In genomic region chr10:113222207-113222606, GRCh38 we compare ENCODE assay signal across 21 cellular contexts.
DNase-seq lines count a peak whose midpoint lies in the region; ATAC-seq and TF ChIP-seq lines count a peak whose summit lies in the region.
"Had no signal": no experiment of that assay in that cellular context is flagged by ENCODE, and none has a peak within 500 bp of the region (broad histone marks: within the 10 kb centered on the region; RNA-seq: fewer than 3 reads in every experiment).

No MANE protein-coding gene starts in this region.

- CTCF ChIA-PET in SK-N-SH (lab: Yijun Ruan, JAX) (interaction anchor here (0.8 to 1.0 kb wide), 2 partner anchors 40 to 162 kb away, joined by 3 read pairs; no protein-coding TSS in a partner anchor), T-cell (lab: Charles Lee) (no interaction called here)

- no peak overlapping the region for H2AFZ ChIP-seq in SK-N-SH (ENCODE audit: low read depth)

- no peak overlapping the region for H3K4me2 ChIP-seq in SK-N-SH

- H3K4me1 ChIP-seq in SK-N-SH (ENCODE audit: control insufficient read depth in 1 of 2, insufficient read depth in 2 of 2, low read depth in 1 of 2, low read length in 1 of 2) (peaks cover 0 to 13% of the 10 kb centered on the region in 2 experiments; a peak in 2 of 4 replicates), thymus (ENCODE audit: control insufficient read depth, insufficient read depth, low read length) (peaks cover 57% of the 10 kb centered on the region)

- H3K27me3 ChIP-seq in SK-N-SH (ENCODE audit: insufficient read depth) (no peaks in the 10 kb centered on the region), thymus (ENCODE audit: control insufficient read depth, insufficient read depth) (no peaks in the 10 kb centered on the region)

- H3K27me3 Mint-ChIP-seq in T-cell, result peaks cover 34 to 39% of the 10 kb centered on the region in 2 donors

- H3K9me3 Mint-ChIP-seq in T-cell, result no peaks in the 10 kb centered on the region
- H3K9me3 Mint-ChIP-seq: activated T-helper 17 cell treated with anti-CD3 and anti-CD28 coated beads, Interleukin-2, amount 50 U/mL, for 72 hours; stimulated activated memory B cell treated with anti-CD40 and anti-IgM and Interleukin-4, amounts not matched to agents 10 μg/mL and 1 μg/mL and 100 μg/mL, for 72 hours; T-helper 2 cell treated with Interferon-gamma antibody and Interleukin-4, amounts not matched to agents 5 μg/mL and 100 μg/mL, for 36 hours had no signal

- POLR2A ChIA-PET in SK-N-SH (lab: Yijun Ruan, JAX) (no interaction called here), T-cell (lab: Charles Lee) (no interaction called here)

- H3K4me1 Mint-ChIP-seq in T-cell, result peaks cover 19 to 32% (median 21%) of the 10 kb centered on the region in 3 donors
- H3K4me1 Mint-ChIP-seq: stimulated activated memory B cell treated with anti-CD40 and anti-IgM and Interleukin-4, amounts not matched to agents 10 μg/mL and 1 μg/mL and 100 μg/mL, for 72 hours had no signal

- no peak overlapping the region for H3K27ac Mint-ChIP-seq in T-cell
- H3K27ac Mint-ChIP-seq: activated naive CD4-positive, alpha-beta T cell treated with anti-CD3 and anti-CD28 coated beads, Interleukin-2, amount 50 U/mL, for 72 hours; activated T-helper 17 cell treated with anti-CD3 and anti-CD28 coated beads, Interleukin-2, amount 50 U/mL, for 72 hours; stimulated activated memory B cell treated with anti-CD40 and anti-IgM and Interleukin-4, amounts not matched to agents 10 μg/mL and 1 μg/mL and 100 μg/mL, for 72 hours; T-helper 2 cell treated with Interferon-gamma antibody and Interleukin-4, amounts not matched to agents 5 μg/mL and 100 μg/mL, for 36 hours had no signal

- H3K9me3 ChIP-seq in SK-N-SH (no peaks in the 10 kb centered on the region), thymus (ENCODE audit: control insufficient read depth) (no peaks in the 10 kb centered on the region)

- TF ChIP-seq EP300 in SK-N-SH (IDR thresholded peaks at IDR 0.05; ENCODE audit: borderline replicate concordance in 1 of 2, low read depth in 1 of 2, low read length in 1 of 2), result no peak

- 54% methylated on average over 11 of the region's 12 CpGs for WGBS in SK-N-SH (ENCODE audit: low lambda C conversion rate)
- WGBS in thymus, result 58% methylated on average over 12 of the region's 12 CpGs

- no peak overlapping the region for H3K9ac ChIP-seq in SK-N-SH

- H3K36me3 ChIP-seq in SK-N-SH (replicated peaks in 1 of 2; ENCODE audit: control insufficient read depth in 1 of 2, insufficient read depth in 2 of 2, low read length in 1 of 2), result no peaks in the 10 kb centered on the region
- H3K36me3 ChIP-seq in thymus (ENCODE audit: control insufficient read depth, insufficient read depth), result no peaks in the 10 kb centered on the region

- no peak for TF ChIP-seq RAD21 in SK-N-SH (IDR thresholded peaks at IDR 0.05; ENCODE audit: low read length)

- no peaks in the 10 kb centered on the region for H3K36me3 Mint-ChIP-seq in T-cell
- H3K36me3 Mint-ChIP-seq: stimulated activated memory B cell treated with anti-CD40 and anti-IgM and Interleukin-4, amounts not matched to agents 10 μg/mL and 1 μg/mL and 100 μg/mL, for 72 hours had no signal

- no peak for DNase-seq in SK-N-SH
- no peak for DNase-seq in T-cell
- DNase-seq in islet precursor cell, result peak; percentile 86
- DNase-seq in NCI-H524 (lab: John Stamatoyannopoulos, UW), result no peak
- DNase-seq in hypothalamus (lab: John Stamatoyannopoulos, UW), result no peak
- DNase-seq in NCI-H446 (lab: John Stamatoyannopoulos, UW), result no peak
- DNase-seq: aorta; central memory CD4-positive, alpha-beta T cell; GF-D8; head of caudate nucleus; left colon; RPMI8226; stimulated activated CD4-positive, alpha-beta T cell treated with anti-CD3 and anti-CD28 coated beads, Interleukin-2, amount 100 ng/mL, for 48 hours had no signal

- H3K79me2 ChIP-seq in SK-N-SH (ENCODE audit: insufficient read depth), result no peaks in the 10 kb centered on the region

- ATAC-seq in SK-N-SH treated with all-trans-retinoic acid at 6 μM for 48 hours (peak; percentile 30; the same call in 1 of the 3 replicates), T-cell (replicated peaks in 1 of 4) (no peak)
- ATAC-seq: activated naive CD4-positive, alpha-beta T cell treated with anti-CD3 and anti-CD28 coated beads, Interleukin-2, amount 50 U/mL, for 72 hours; activated T-helper 17 cell treated with anti-CD3 and anti-CD28 coated beads, Interleukin-2, amount 50 U/mL, for 72 hours; HepG2; left colon; stimulated activated memory B cell treated with anti-CD40 and anti-IgM and Interleukin-4, amounts not matched to agents 10 μg/mL and 1 μg/mL and 100 μg/mL, for 72 hours had no signal

- peak overlapping the region in 1 of 2 experiments; percentile 47; a peak in 1 of 4 replicates for H3K27ac ChIP-seq in SK-N-SH (ENCODE audit: low read depth in 2 of 2, low read length in 1 of 2)
- H3K27ac ChIP-seq in thymus (ENCODE audit: low read depth), result peak overlapping the region; percentile 62
- H3K27ac ChIP-seq: C4-2B had no signal

- no peak for TF ChIP-seq CTCF in SK-N-SH (IDR thresholded peaks at IDR 0.05)

- H3F3A ChIP-seq in SK-N-SH (replicated peaks; ENCODE audit: insufficient read depth), result no peaks in the 10 kb centered on the region

- H3K4me3 ChIP-seq in SK-N-SH (ENCODE audit: low read depth in 2 of 2, low read length in 1 of 2) (no peak overlapping the region; a peak in 1 of 4 replicates), thymus (ENCODE audit: low read length) (no peak overlapping the region)

- no peaks in the 10 kb centered on the region for H4K20me1 ChIP-seq in SK-N-SH (ENCODE audit: insufficient read depth)

- peak overlapping the region in 2 of 3 donors; percentile 18 to 63 for H3K4me3 Mint-ChIP-seq in T-cell
- H3K4me3 Mint-ChIP-seq: activated T-helper 17 cell treated with anti-CD3 and anti-CD28 coated beads, Interleukin-2, amount 50 U/mL, for 72 hours; stimulated activated memory B cell treated with anti-CD40 and anti-IgM and Interleukin-4, amounts not matched to agents 10 μg/mL and 1 μg/mL and 100 μg/mL, for 72 hours; T-helper 2 cell treated with Interferon-gamma antibody and Interleukin-4, amounts not matched to agents 5 μg/mL and 100 μg/mL, for 36 hours had no signal

- no peaks in the 10 kb centered on the region for H3K9me2 ChIP-seq in SK-N-SH

TF ChIP-seq in SK-N-SH treated with all-trans-retinoic acid at 6 μM for 48 hours, 23 proteins besides CTCF, POLR2A, EP300 and RAD21 (continues in another document):
- TF ChIP-seq, protein P1, sequence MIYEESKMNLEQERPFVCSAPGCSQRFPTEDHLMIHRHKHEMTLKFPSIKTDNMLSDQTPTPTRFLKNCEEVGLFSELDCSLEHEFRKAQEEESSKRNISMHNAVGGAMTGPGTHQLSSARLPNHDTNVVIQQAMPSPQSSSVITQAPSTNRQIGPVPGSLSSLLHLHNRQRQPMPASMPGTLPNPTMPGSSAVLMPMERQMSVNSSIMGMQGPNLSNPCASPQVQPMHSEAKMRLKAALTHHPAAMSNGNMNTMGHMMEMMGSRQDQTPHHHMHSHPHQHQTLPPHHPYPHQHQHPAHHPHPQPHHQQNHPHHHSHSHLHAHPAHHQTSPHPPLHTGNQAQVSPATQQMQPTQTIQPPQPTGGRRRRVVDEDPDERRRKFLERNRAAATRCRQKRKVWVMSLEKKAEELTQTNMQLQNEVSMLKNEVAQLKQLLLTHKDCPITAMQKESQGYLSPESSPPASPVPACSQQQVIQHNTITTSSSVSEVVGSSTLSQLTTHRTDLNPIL (CRISPR knock-in tag; IDR thresholded peaks at IDR 0.05; ENCODE audit: low read depth), result no peak
- TF ChIP-seq CSDC2 (CRISPR knock-in tag; IDR thresholded peaks at IDR 0.05) (no peak), PPARA (CRISPR knock-in tag; IDR thresholded peaks at IDR 0.05; ENCODE audit: borderline replicate concordance) (no peak), SNAI2 (CRISPR knock-in tag; IDR thresholded peaks at IDR 0.05) (no peak), TOX (CRISPR knock-in tag; IDR thresholded peaks at IDR 0.05; ENCODE audit: borderline replicate concordance) (no peak), ZNF70 (CRISPR knock-in tag; IDR thresholded peaks at IDR 0.05) (no peak), OSR1 (CRISPR knock-in tag; IDR thresholded peaks at IDR 0.05) (no peak)

TF ChIP-seq in SK-N-SH, 30 proteins besides CTCF, POLR2A, EP300 and RAD21:
- TF ChIP-seq RXRA (IDR thresholded peaks at IDR 0.05; ENCODE audit: borderline replicate concordance, low read depth), result no peak
- TF ChIP-seq JUND (IDR thresholded peaks at IDR 0.05), result no peak
- no peak for TF ChIP-seq CHD2 (IDR thresholded peaks at IDR 0.05; ENCODE audit: low read length, partially characterized antibody)
- no peak for TF ChIP-seq YY1 (IDR thresholded peaks at IDR 0.05; ENCODE audit: low read depth)
- no peak for TF ChIP-seq FOXJ3 (CRISPR knock-in tag; IDR thresholded peaks at IDR 0.05)
